ENCODE assay signal across 27 cellular contexts in the genomic region with DNA sequence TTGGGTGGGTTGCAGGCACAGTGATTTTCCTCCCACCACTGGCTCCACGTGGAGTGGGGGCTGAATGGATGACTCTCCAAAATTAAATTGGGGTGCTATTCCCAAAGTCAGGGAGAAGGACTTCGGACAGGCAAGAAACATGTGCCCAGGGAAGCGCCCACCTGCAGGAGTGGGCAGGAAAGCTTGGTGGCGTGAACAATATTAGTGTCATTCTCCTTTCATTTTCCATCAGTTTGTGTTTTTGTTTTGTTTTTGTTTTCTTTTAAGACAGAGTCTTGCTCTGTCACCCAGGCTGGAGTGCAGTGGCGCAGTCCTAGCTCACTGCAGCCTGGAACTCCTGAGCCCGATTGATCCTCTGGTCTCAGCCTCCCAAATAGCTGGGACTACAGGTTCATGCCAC.
"Had no signal": no experiment of that assay in that cellular context is flagged by ENCODE, and none has a peak within 500 bp of the region (broad histone marks: within the 10 kb centered on the region; RNA-seq: fewer than 3 reads in every experiment).

No MANE protein-coding gene starts in this region.

- H2AFZ ChIP-seq: hepatocyte had no signal

- H3K9me3 ChIP-seq: gastrocnemius medialis, heart left ventricle, left lung, ovary, right lobe of liver, suprapubic skin, transverse colon, upper lobe of right lung, vagina had no signal

- H3K36me3 Mint-ChIP-seq: naive thymus-derived CD8-positive, alpha-beta T cell had no signal

- H3K79me2 ChIP-seq: hepatocyte had no signal

- H3K27ac Mint-ChIP-seq: nephron progenitor cell had no signal

- H3K36me3 ChIP-seq: gastrocnemius medialis, heart left ventricle, left lung, ovary, right lobe of liver, suprapubic skin, transverse colon, upper lobe of right lung, vagina had no signal

- DNase-seq: dorsolateral prefrontal cortex; effector CD4-positive, alpha-beta T cell; foreskin fibroblast; gastrocnemius medialis; heart left ventricle; left cardiac atrium; left lung; mesendoderm; naive thymus-derived CD8-positive, alpha-beta T cell; nephron progenitor cell; occipital lobe; retina; small intestine; stimulated activated CD4-positive, alpha-beta T cell treated with anti-CD3 and anti-CD28 coated beads, Interleukin-15, amount 100 ng/mL, for 24 hours; stimulated activated CD4-positive, alpha-beta T cell treated with anti-CD3 and anti-CD28 coated beads, Interleukin-2, amount 100 ng/mL, for 48 hours; stimulated activated naive CD4-positive, alpha-beta T cell; stimulated activated naive CD8-positive, alpha-beta T cell treated with anti-CD3 and anti-CD28 coated beads, Interleukin-15, amount 100 ng/mL, for 72 hours; transverse colon; upper lobe of right lung had no signal

- H3K4me3 Mint-ChIP-seq: naive thymus-derived CD8-positive, alpha-beta T cell; nephron progenitor cell; stimulated activated naive CD8-positive, alpha-beta T cell treated with anti-CD3 and anti-CD28 coated beads, Interleukin-15, amount 100 ng/mL, for 72 hours had no signal

- H3K9me3 Mint-ChIP-seq: naive thymus-derived CD8-positive, alpha-beta T cell; nephron progenitor cell; stimulated activated naive CD8-positive, alpha-beta T cell treated with anti-CD3 and anti-CD28 coated beads, Interleukin-15, amount 100 ng/mL, for 72 hours had no signal

- H3K27me3 ChIP-seq: dorsolateral prefrontal cortex, gastrocnemius medialis, heart left ventricle, hepatocyte, left lung, ovary, right lobe of liver, suprapubic skin, transverse colon, upper lobe of right lung, vagina had no signal

- H3K4me3 ChIP-seq: dorsolateral prefrontal cortex, gastrocnemius medialis, heart left ventricle, hepatocyte, left lung, ovary, right lobe of liver, suprapubic skin, transverse colon, upper lobe of right lung, vagina had no signal

- H3K27ac ChIP-seq: dorsolateral prefrontal cortex, epithelial cell of prostate, gastrocnemius medialis, heart left ventricle, hepatocyte, left lung, ovary, right lobe of liver, suprapubic skin, transverse colon, upper lobe of right lung, vagina had no signal

- ATAC-seq: esophagus mucosa; gastrocnemius medialis; heart left ventricle; left cardiac atrium; left lung; naive thymus-derived CD8-positive, alpha-beta T cell; right lobe of liver; stimulated activated naive CD8-positive, alpha-beta T cell treated with anti-CD3 and anti-CD28 coated beads, Interleukin-15, amount 100 ng/mL, for 72 hours; upper lobe of right lung had no signal

- FAIRE-seq: colon, small intestine had no signal

- H3K4me2 ChIP-seq: hepatocyte had no signal
